Comparison of ENCODE assay signal across 1 cellular context in genomic region chr5:135193213-135194125, GRCh38.
TF ChIP-seq lines count a peak whose summit lies in the region.

No MANE protein-coding gene starts in this region.

TF ChIP-seq in SK-N-SH treated with all-trans-retinoic acid at 6 μM for 48 hours, 23 proteins besides CTCF, POLR2A, EP300 and RAD21 (continued from another document):
- no peak for TF ChIP-seq PATZ1 (CRISPR knock-in tag; IDR thresholded peaks at IDR 0.05; ENCODE audit: borderline replicate concordance)
TF ChIP-seq in SK-N-SH treated with all-trans-retinoic acid at 6 μM for 48 hours: peak in this region for 0.
